ENCODE assay signal across 1 cellular context in genomic region chr3:48465531-48466378, GRCh38.
A peak's percentile ranks its signal among the peaks of the same experiment; 100 is the strongest.
TF ChIP-seq lines count a peak whose summit lies in the region.

No MANE protein-coding gene starts in this region.

TF ChIP-seq in HepG2, 621 proteins besides CTCF, POLR2A, EP300 and RAD21 (continued from another document and continues in another):
- TF ChIP-seq, protein P1, sequence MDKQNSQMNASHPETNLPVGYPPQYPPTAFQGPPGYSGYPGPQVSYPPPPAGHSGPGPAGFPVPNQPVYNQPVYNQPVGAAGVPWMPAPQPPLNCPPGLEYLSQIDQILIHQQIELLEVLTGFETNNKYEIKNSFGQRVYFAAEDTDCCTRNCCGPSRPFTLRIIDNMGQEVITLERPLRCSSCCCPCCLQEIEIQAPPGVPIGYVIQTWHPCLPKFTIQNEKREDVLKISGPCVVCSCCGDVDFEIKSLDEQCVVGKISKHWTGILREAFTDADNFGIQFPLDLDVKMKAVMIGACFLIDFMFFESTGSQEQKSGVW (CRISPR knock-in tag; IDR thresholded peaks at IDR 0.05; ENCODE audit: borderline replicate concordance) = no peak
- TF ChIP-seq RFX1 (IDR thresholded peaks at IDR 0.05) = peak; percentile 91
- no peak for TF ChIP-seq NCOA1 (CRISPR knock-in tag; IDR thresholded peaks at IDR 0.05)
- TF ChIP-seq ZNF30 (CRISPR knock-in tag; IDR thresholded peaks at IDR 0.05) = no peak
- TF ChIP-seq ZNF235 (CRISPR knock-in tag; IDR thresholded peaks at IDR 0.05; ENCODE audit: borderline replicate concordance) = no peak
- no peak for TF ChIP-seq ZNF407 (CRISPR knock-in tag; IDR thresholded peaks at IDR 0.05; ENCODE audit: not compliant biosample characterization)
- TF ChIP-seq NCOR1 (IDR thresholded peaks at IDR 0.05; ENCODE audit: borderline replicate concordance, low read length) = no peak
- no peak for TF ChIP-seq MBNL3 (CRISPR knock-in tag; conservative IDR thresholded peaks at IDR 0.05)
- no peak for TF ChIP-seq GABPA (IDR thresholded peaks at IDR 0.05; ENCODE audit: low read depth, low read length)
- TF ChIP-seq GABPA (CRISPR knock-in tag; IDR thresholded peaks at IDR 0.05; ENCODE audit: low read depth) = peak; percentile 47
- TF ChIP-seq PRMT3 (CRISPR knock-in tag; IDR thresholded peaks at IDR 0.05; ENCODE audit: borderline replicate concordance, low read depth) = no peak
- TF ChIP-seq, protein P2, sequence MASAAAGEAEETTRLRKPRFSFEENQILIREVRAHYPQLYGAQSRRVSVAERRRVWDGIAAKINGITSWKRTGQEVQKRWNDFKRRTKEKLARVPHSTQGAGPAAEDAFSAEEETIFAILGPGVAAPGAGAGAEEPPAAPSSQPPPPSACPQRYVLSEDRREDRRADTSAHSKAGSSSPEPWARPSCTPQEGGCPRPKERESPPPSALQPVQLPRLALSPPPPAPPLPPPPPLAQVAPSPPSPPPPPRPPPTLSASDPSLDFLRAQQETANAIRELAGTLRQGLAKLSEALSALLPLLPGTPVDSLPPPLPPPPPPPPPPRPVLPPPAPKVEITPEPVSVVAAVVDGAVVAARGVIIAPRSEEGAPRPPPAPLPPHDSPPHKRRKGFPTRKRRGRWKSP (CRISPR knock-in tag; IDR thresholded peaks at IDR 0.05) = no peak
- TF ChIP-seq MAF1 (CRISPR knock-in tag; IDR thresholded peaks at IDR 0.05; ENCODE audit: borderline replicate concordance) = no peak
- no peak for TF ChIP-seq ZNF614 (CRISPR knock-in tag; IDR thresholded peaks at IDR 0.05; ENCODE audit: borderline replicate concordance)
- no peak for TF ChIP-seq TAF15 (IDR thresholded peaks at IDR 0.05; ENCODE audit: low read depth, low read length, poor library complexity, severe bottlenecking)
- TF ChIP-seq POLR2G (IDR thresholded peaks at IDR 0.05; ENCODE audit: low read depth, low read length) = 0 out of 2 replicates have a peak, but pooled peaks have one; percentile 19
- TF ChIP-seq ZNF430 (CRISPR knock-in tag; IDR thresholded peaks at IDR 0.05) = no peak
- no peak for TF ChIP-seq SNRNP70 (IDR thresholded peaks at IDR 0.05; ENCODE audit: low read depth, low read length)
- TF ChIP-seq ZHX2 (IDR thresholded peaks at IDR 0.05; ENCODE audit: low read depth) = no peak
- no peak for TF ChIP-seq ZHX2 (CRISPR knock-in tag; IDR thresholded peaks at IDR 0.05; ENCODE audit: borderline replicate concordance)
- TF ChIP-seq ZBTB44 (CRISPR knock-in tag; IDR thresholded peaks at IDR 0.05) = no peak
- TF ChIP-seq ELF3 (CRISPR knock-in tag; IDR thresholded peaks at IDR 0.05) = peak; percentile 91
- no peak for TF ChIP-seq ZNF569 (CRISPR knock-in tag; IDR thresholded peaks at IDR 0.05; ENCODE audit: borderline replicate concordance)
- no peak for TF ChIP-seq HOXA5 (CRISPR knock-in tag; IDR thresholded peaks at IDR 0.05)
- peak; percentile 34; the same call in 1 of the 2 replicates for TF ChIP-seq PAXIP1 (CRISPR knock-in tag; conservative IDR thresholded peaks at IDR 0.05)
- TF ChIP-seq NAIF1 (CRISPR knock-in tag; IDR thresholded peaks at IDR 0.05; ENCODE audit: borderline replicate concordance) = no peak
- TF ChIP-seq MAZ (IDR thresholded peaks at IDR 0.05; ENCODE audit: borderline replicate concordance, low read depth, low read length) = peak; percentile 57; the same call in 1 of the 2 replicates
- TF ChIP-seq MAZ (CRISPR knock-in tag; IDR thresholded peaks at IDR 0.05; ENCODE audit: low read depth) = peak; percentile 63
- TF ChIP-seq, protein P3, sequence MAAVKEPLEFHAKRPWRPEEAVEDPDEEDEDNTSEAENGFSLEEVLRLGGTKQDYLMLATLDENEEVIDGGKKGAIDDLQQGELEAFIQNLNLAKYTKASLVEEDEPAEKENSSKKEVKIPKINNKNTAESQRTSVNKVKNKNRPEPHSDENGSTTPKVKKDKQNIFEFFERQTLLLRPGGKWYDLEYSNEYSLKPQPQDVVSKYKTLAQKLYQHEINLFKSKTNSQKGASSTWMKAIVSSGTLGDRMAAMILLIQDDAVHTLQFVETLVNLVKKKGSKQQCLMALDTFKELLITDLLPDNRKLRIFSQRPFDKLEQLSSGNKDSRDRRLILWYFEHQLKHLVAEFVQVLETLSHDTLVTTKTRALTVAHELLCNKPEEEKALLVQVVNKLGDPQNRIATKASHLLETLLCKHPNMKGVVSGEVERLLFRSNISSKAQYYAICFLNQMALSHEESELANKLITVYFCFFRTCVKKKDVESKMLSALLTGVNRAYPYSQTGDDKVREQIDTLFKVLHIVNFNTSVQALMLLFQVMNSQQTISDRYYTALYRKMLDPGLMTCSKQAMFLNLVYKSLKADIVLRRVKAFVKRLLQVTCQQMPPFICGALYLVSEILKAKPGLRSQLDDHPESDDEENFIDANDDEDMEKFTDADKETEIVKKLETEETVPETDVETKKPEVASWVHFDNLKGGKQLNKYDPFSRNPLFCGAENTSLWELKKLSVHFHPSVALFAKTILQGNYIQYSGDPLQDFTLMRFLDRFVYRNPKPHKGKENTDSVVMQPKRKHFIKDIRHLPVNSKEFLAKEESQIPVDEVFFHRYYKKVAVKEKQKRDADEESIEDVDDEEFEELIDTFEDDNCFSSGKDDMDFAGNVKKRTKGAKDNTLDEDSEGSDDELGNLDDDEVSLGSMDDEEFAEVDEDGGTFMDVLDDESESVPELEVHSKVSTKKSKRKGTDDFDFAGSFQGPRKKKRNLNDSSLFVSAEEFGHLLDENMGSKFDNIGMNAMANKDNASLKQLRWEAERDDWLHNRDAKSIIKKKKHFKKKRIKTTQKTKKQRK (IDR thresholded peaks at IDR 0.05; ENCODE audit: low read length) = no peak
